Comparison of ENCODE assay signal across 8 cellular contexts in the genomic region with DNA sequence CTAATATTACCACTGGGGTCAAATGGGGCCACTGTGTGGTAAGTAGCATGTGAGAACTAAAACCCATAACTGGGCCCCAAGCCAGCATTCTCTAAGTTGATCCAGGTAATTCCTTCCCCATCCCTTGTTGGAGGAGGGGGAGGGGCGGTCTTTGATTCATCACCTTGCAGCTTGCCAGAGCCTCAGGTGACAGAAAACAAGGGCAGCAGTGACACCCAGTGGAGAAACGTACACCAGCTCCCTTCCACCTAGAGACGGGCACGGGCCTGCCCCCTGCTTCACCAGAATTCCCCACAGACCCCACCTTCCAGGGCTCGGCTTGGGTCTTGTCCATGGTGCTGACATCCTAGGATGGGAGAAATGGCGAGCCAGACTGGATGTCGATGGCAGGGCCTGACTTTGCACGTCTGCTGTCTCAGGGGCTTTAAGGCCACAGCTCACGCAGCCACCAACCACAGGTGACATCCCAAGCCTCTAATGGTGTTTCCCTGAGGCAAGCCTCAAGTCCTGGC.
DNase-seq lines count a peak whose midpoint lies in the region; ATAC-seq, FAIRE-seq and TF ChIP-seq lines count a peak whose summit lies in the region.

No MANE protein-coding gene starts in this region.

- no peak overlapping the region for H3K4me3 ChIP-seq in CD4-positive, CD25-positive, alpha-beta regulatory T cell (ENCODE audit: low read depth, low read length)
- H3K4me3 ChIP-seq in breast epithelium (no peak overlapping the region), left lung (no peak overlapping the region)

- no peaks in the 10 kb centered on the region for H3K36me3 Mint-ChIP-seq in CD4-positive, CD25-positive, alpha-beta regulatory T cell

- H3K27ac Mint-ChIP-seq in CD4-positive, CD25-positive, alpha-beta regulatory T cell: no peak overlapping the region
- no peak overlapping the region for H3K27ac Mint-ChIP-seq in stimulated activated naive CD8-positive, alpha-beta T cell treated with anti-CD3 and anti-CD28 coated beads, Interleukin-15, amount 100 ng/mL, for 72 hours

- H3K27me3 Mint-ChIP-seq in CD4-positive, CD25-positive, alpha-beta regulatory T cell: no peaks in the 10 kb centered on the region
- H3K27me3 Mint-ChIP-seq in stimulated activated naive CD8-positive, alpha-beta T cell treated with anti-CD3 and anti-CD28 coated beads, Interleukin-15, amount 100 ng/mL, for 72 hours: no peaks in the 10 kb centered on the region

- intact Hi-C loops in breast epithelium (cut with DNase I; ENCODE audit: low total_unique reads) (no loop called here), left lung (cut with DNase I) (no loop called here)

- FAIRE-seq in RCC 7860 (lab: Jason Lieb, UNC): peak; percentile 22

- TF ChIP-seq POLR2A in breast epithelium (IDR thresholded peaks at IDR 0.05): no peak

- no peaks in the 10 kb centered on the region for H3K4me1 ChIP-seq in CD4-positive, CD25-positive, alpha-beta regulatory T cell (ENCODE audit: control insufficient read depth, insufficient read depth, low read length, poor library complexity, severe bottlenecking)
- H3K4me1 ChIP-seq in breast epithelium (no peaks in the 10 kb centered on the region), left lung (no peaks in the 10 kb centered on the region)

- no peak overlapping the region for H3K4me3 Mint-ChIP-seq in CD4-positive, CD25-positive, alpha-beta regulatory T cell
- no peak overlapping the region for H3K4me3 Mint-ChIP-seq in stimulated activated naive CD8-positive, alpha-beta T cell treated with anti-CD3 and anti-CD28 coated beads, Interleukin-15, amount 100 ng/mL, for 72 hours

- no peaks in the 10 kb centered on the region for H3K27me3 ChIP-seq in CD4-positive, CD25-positive, alpha-beta regulatory T cell (ENCODE audit: control insufficient read depth, insufficient read depth, low read length)
- no peaks in the 10 kb centered on the region for H3K27me3 ChIP-seq in breast epithelium
- H3K27me3 ChIP-seq in left lung: no peaks in the 10 kb centered on the region

- H3K9me3 ChIP-seq in CD4-positive, CD25-positive, alpha-beta regulatory T cell (ENCODE audit: control insufficient read depth in 2 of 2, low read length in 2 of 2): no peaks in the 10 kb centered on the region
- H3K9me3 ChIP-seq in breast epithelium (no peaks in the 10 kb centered on the region), left lung (no peaks in the 10 kb centered on the region)

- no peak overlapping the region for H3K27ac ChIP-seq in CD4-positive, CD25-positive, alpha-beta regulatory T cell (ENCODE audit: insufficient read depth, low read length, poor library complexity, severe bottlenecking)
- no peak overlapping the region for H3K27ac ChIP-seq in breast epithelium
- H3K27ac ChIP-seq in left lung: no peak overlapping the region

- no peaks in the 10 kb centered on the region for H3K4me1 Mint-ChIP-seq in CD4-positive, CD25-positive, alpha-beta regulatory T cell
- peaks cover 6% of the 10 kb centered on the region for H3K4me1 Mint-ChIP-seq in stimulated activated naive CD8-positive, alpha-beta T cell treated with anti-CD3 and anti-CD28 coated beads, Interleukin-15, amount 100 ng/mL, for 72 hours

- peaks cover 0 to 3% (median 0%) of the 10 kb centered on the region in 7 donors for H3K9me3 Mint-ChIP-seq in CD4-positive, CD25-positive, alpha-beta regulatory T cell
- H3K9me3 Mint-ChIP-seq in stimulated activated naive CD8-positive, alpha-beta T cell treated with anti-CD3 and anti-CD28 coated beads, Interleukin-15, amount 100 ng/mL, for 72 hours: peaks cover 11 to 12% of the 10 kb centered on the region in 2 donors

- peak; percentile 5 to 25 (median 16) for DNase-seq in CD4-positive, CD25-positive, alpha-beta regulatory T cell
- peak; percentile 80 for DNase-seq in RCC 7860 (ENCODE audit: low spot score)
- DNase-seq in breast epithelium (ENCODE audit: low spot score in 2 of 2): peak in 1 of 2 donors; percentile 26
- DNase-seq in left lung: peak in 1 of 2 donors; percentile 52
- DNase-seq in stimulated activated naive CD8-positive, alpha-beta T cell treated with anti-CD3 and anti-CD28 coated beads, Interleukin-15, amount 100 ng/mL, for 72 hours: peak; percentile 34 to 46
- DNase-seq in foreskin melanocyte: no peak

- H3K36me3 ChIP-seq in CD4-positive, CD25-positive, alpha-beta regulatory T cell (ENCODE audit: control insufficient read depth, insufficient read depth, low read length): no peaks in the 10 kb centered on the region
- H3K36me3 ChIP-seq in breast epithelium: no peaks in the 10 kb centered on the region
- H3K36me3 ChIP-seq in left lung: no peaks in the 10 kb centered on the region

- TF ChIP-seq CTCF in LNCAP (IDR thresholded peaks at IDR 0.05) (peak; percentile 75), breast epithelium (IDR thresholded peaks at IDR 0.05) (peak in 2 of 3 donors; percentile 14 to 45), left lung (IDR thresholded peaks at IDR 0.05) (peak in 1 of 2 donors; percentile 16)

- no peak for ATAC-seq in CD4-positive, CD25-positive, alpha-beta regulatory T cell (ENCODE audit: low read depth in 2 of 2)
- ATAC-seq in GM19463 (IDR thresholded peaks at IDR 0.05; ENCODE audit: unreplicated experiment): peak; percentile 75
- ATAC-seq in left lung: peak; percentile 90
- peak; percentile 72 for ATAC-seq in stimulated activated naive CD8-positive, alpha-beta T cell treated with anti-CD3 and anti-CD28 coated beads, Interleukin-15, amount 100 ng/mL, for 72 hours

Comparison
In these comparisons a context has a peak if more than half of its experiments do, and no peak if none do; other contexts are left out.
1. ATAC-seq: peak in GM19463 (single experiment), left lung (single experiment) and stimulated activated naive CD8-positive, alpha-beta T cell treated with anti-CD3 and anti-CD28 coated beads, Interleukin-15, amount 100 ng/mL, for 72 hours (single experiment); none in CD4-positive, CD25-positive, alpha-beta regulatory T cell (0 of 2).